Comparison of ENCODE assay signal across 1 cellular context in the genomic region with DNA sequence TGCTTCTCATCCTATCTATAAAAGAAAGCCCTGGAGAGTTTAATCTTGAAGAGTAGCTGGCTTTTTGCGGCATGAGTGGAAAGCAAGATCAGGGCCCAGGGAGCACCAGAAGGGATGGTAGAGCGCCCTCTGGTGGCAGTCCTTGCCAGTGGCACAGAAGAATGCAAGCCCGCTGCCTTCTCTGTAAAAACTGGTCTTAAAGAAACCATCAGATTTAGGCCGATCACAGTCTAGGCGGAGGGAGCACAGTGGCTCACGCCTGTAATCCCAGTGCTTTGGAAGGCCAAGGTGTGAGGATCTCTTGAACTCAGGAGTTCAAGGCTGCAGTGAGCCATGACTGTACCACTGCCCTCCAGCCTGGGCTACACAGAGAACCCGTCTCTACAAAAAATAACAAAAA.
TF ChIP-seq lines count a peak whose summit lies in the region.

No MANE protein-coding gene starts in this region.

TF ChIP-seq in GM12878, 131 proteins besides CTCF, POLR2A, EP300 and RAD21 (continued from another document and continues in another):
- TF ChIP-seq, protein P1, sequence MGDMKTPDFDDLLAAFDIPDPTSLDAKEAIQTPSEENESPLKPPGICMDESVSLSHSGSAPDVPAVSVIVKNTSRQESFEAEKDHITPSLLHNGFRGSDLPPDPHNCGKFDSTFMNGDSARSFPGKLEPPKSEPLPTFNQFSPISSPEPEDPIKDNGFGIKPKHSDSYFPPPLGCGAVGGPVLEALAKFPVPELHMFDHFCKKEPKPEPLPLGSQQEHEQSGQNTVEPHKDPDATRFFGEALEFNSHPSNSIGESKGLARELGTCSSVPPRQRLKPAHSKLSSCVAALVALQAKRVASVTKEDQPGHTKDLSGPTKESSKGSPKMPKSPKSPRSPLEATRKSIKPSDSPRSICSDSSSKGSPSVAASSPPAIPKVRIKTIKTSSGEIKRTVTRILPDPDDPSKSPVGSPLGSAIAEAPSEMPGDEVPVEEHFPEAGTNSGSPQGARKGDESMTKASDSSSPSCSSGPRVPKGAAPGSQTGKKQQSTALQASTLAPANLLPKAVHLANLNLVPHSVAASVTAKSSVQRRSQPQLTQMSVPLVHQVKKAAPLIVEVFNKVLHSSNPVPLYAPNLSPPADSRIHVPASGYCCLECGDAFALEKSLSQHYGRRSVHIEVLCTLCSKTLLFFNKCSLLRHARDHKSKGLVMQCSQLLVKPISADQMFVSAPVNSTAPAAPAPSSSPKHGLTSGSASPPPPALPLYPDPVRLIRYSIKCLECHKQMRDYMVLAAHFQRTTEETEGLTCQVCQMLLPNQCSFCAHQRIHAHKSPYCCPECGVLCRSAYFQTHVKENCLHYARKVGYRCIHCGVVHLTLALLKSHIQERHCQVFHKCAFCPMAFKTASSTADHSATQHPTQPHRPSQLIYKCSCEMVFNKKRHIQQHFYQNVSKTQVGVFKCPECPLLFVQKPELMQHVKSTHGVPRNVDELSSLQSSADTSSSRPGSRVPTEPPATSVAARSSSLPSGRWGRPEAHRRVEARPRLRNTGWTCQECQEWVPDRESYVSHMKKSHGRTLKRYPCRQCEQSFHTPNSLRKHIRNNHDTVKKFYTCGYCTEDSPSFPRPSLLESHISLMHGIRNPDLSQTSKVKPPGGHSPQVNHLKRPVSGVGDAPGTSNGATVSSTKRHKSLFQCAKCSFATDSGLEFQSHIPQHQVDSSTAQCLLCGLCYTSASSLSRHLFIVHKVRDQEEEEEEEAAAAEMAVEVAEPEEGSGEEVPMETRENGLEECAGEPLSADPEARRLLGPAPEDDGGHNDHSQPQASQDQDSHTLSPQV (IDR thresholded peaks at IDR 0.05): no peak
- no peak for TF ChIP-seq ETV6 (conservative IDR thresholded peaks at IDR 0.05 in 1 of 2, IDR thresholded peaks at IDR 0.05 in 1 of 2; ENCODE audit: borderline replicate concordance in 1 of 2, low read depth in 1 of 2)
- TF ChIP-seq, protein P2, sequence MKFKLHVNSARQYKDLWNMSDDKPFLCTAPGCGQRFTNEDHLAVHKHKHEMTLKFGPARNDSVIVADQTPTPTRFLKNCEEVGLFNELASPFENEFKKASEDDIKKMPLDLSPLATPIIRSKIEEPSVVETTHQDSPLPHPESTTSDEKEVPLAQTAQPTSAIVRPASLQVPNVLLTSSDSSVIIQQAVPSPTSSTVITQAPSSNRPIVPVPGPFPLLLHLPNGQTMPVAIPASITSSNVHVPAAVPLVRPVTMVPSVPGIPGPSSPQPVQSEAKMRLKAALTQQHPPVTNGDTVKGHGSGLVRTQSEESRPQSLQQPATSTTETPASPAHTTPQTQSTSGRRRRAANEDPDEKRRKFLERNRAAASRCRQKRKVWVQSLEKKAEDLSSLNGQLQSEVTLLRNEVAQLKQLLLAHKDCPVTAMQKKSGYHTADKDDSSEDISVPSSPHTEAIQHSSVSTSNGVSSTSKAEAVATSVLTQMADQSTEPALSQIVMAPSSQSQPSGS (IDR thresholded peaks at IDR 0.05; ENCODE audit: low read length): no peak
- peak; percentile 65; the same call in 1 of the 2 replicates for TF ChIP-seq ZNF207 (IDR thresholded peaks at IDR 0.05; ENCODE audit: borderline replicate concordance)
- peak; percentile 50; the same call in 1 of the 2 replicates for TF ChIP-seq NBN (IDR thresholded peaks at IDR 0.05)
- TF ChIP-seq, protein P3, sequence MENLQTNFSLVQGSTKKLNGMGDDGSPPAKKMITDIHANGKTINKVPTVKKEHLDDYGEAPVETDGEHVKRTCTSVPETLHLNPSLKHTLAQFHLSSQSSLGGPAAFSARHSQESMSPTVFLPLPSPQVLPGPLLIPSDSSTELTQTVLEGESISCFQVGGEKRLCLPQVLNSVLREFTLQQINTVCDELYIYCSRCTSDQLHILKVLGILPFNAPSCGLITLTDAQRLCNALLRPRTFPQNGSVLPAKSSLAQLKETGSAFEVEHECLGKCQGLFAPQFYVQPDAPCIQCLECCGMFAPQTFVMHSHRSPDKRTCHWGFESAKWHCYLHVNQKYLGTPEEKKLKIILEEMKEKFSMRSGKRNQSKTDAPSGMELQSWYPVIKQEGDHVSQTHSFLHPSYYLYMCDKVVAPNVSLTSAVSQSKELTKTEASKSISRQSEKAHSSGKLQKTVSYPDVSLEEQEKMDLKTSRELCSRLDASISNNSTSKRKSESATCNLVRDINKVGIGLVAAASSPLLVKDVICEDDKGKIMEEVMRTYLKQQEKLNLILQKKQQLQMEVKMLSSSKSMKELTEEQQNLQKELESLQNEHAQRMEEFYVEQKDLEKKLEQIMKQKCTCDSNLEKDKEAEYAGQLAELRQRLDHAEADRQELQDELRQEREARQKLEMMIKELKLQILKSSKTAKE (IDR thresholded peaks at IDR 0.05; ENCODE audit: low read depth, poor library complexity, severe bottlenecking): no peak
- TF ChIP-seq ZBED1 (IDR thresholded peaks at IDR 0.05; ENCODE audit: borderline replicate concordance): no peak
- TF ChIP-seq IKZF2 (IDR thresholded peaks at IDR 0.05): no peak
- TF ChIP-seq SMAD5 (IDR thresholded peaks at IDR 0.05; ENCODE audit: low read depth): no peak
- TF ChIP-seq TARDBP (IDR thresholded peaks at IDR 0.05; ENCODE audit: borderline replicate concordance): no peak
- TF ChIP-seq PAX5 (IDR thresholded peaks at IDR 0.05; ENCODE audit: borderline replicate concordance, low read depth, low read length): no peak
- peak; percentile 24 for TF ChIP-seq RELA (IDR thresholded peaks at IDR 0.05; ENCODE audit: borderline replicate concordance, partially characterized antibody)
- no peak for TF ChIP-seq HDAC2 (IDR thresholded peaks at IDR 0.05)
- TF ChIP-seq, protein P4, sequence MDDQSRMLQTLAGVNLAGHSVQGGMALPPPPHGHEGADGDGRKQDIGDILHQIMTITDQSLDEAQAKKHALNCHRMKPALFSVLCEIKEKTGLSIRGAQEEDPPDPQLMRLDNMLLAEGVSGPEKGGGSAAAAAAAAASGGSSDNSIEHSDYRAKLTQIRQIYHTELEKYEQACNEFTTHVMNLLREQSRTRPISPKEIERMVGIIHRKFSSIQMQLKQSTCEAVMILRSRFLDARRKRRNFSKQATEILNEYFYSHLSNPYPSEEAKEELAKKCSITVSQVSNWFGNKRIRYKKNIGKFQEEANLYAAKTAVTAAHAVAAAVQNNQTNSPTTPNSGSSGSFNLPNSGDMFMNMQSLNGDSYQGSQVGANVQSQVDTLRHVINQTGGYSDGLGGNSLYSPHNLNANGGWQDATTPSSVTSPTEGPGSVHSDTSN (IDR thresholded peaks at IDR 0.05; ENCODE audit: insufficient replicate concordance, low read depth, low read length): no peak
- TF ChIP-seq NR2F1 (conservative IDR thresholded peaks at IDR 0.05): no peak
- TF ChIP-seq KDM1A (IDR thresholded peaks at IDR 0.05; ENCODE audit: borderline replicate concordance): no peak
- TF ChIP-seq BACH1 (IDR thresholded peaks at IDR 0.05; ENCODE audit: borderline replicate concordance): no peak
- TF ChIP-seq NR2C1 (IDR thresholded peaks at IDR 0.05): no peak
- TF ChIP-seq FOXM1 (IDR thresholded peaks at IDR 0.05; ENCODE audit: low read depth, low read length): peak; percentile 36; the same call in 1 of the 2 replicates
- no peak for TF ChIP-seq NFXL1 (IDR thresholded peaks at IDR 0.05; ENCODE audit: borderline replicate concordance)
- TF ChIP-seq EZH2 (IDR thresholded peaks at IDR 0.05; ENCODE audit: borderline replicate concordance, control insufficient read depth, low read depth, low read length): no peak
- TF ChIP-seq, protein P5, sequence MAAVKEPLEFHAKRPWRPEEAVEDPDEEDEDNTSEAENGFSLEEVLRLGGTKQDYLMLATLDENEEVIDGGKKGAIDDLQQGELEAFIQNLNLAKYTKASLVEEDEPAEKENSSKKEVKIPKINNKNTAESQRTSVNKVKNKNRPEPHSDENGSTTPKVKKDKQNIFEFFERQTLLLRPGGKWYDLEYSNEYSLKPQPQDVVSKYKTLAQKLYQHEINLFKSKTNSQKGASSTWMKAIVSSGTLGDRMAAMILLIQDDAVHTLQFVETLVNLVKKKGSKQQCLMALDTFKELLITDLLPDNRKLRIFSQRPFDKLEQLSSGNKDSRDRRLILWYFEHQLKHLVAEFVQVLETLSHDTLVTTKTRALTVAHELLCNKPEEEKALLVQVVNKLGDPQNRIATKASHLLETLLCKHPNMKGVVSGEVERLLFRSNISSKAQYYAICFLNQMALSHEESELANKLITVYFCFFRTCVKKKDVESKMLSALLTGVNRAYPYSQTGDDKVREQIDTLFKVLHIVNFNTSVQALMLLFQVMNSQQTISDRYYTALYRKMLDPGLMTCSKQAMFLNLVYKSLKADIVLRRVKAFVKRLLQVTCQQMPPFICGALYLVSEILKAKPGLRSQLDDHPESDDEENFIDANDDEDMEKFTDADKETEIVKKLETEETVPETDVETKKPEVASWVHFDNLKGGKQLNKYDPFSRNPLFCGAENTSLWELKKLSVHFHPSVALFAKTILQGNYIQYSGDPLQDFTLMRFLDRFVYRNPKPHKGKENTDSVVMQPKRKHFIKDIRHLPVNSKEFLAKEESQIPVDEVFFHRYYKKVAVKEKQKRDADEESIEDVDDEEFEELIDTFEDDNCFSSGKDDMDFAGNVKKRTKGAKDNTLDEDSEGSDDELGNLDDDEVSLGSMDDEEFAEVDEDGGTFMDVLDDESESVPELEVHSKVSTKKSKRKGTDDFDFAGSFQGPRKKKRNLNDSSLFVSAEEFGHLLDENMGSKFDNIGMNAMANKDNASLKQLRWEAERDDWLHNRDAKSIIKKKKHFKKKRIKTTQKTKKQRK (IDR thresholded peaks at IDR 0.05; ENCODE audit: low read depth, low read length): no peak
- no peak for TF ChIP-seq SPI1 (IDR thresholded peaks at IDR 0.05; ENCODE audit: borderline replicate concordance, insufficient read depth, low read depth, low read length)
- no peak for TF ChIP-seq RFX5 (IDR thresholded peaks at IDR 0.05; ENCODE audit: low read depth, low read length)
- TF ChIP-seq RUNX3 (IDR thresholded peaks at IDR 0.05; ENCODE audit: low read length): peak; percentile 15; the same call in 1 of the 2 replicates
- TF ChIP-seq CEBPB (IDR thresholded peaks at IDR 0.05; ENCODE audit: borderline replicate concordance in 1 of 2, low read depth in 2 of 2, low read length in 2 of 2): no peak
- TF ChIP-seq JUND (IDR thresholded peaks at IDR 0.05; ENCODE audit: low read depth, low read length): no peak
- no peak for TF ChIP-seq CHD1 (IDR thresholded peaks at IDR 0.05; ENCODE audit: low read depth, low read length)
- no peak for TF ChIP-seq TCF12 (IDR thresholded peaks at IDR 0.05; ENCODE audit: low read depth, low read length)
- TF ChIP-seq MYB (IDR thresholded peaks at IDR 0.05; ENCODE audit: borderline replicate concordance, low read depth, low read length): no peak
- no peak for TF ChIP-seq NR2C2 (IDR thresholded peaks at IDR 0.05; ENCODE audit: borderline replicate concordance, control insufficient read depth, insufficient read length, low read depth)
- TF ChIP-seq POU2F2 (IDR thresholded peaks at IDR 0.05; ENCODE audit: borderline replicate concordance, low read depth, low read length): no peak
- TF ChIP-seq MYC (IDR thresholded peaks at IDR 0.05; ENCODE audit: insufficient read depth, insufficient read length, insufficient replicate concordance, low read length, severe bottlenecking): no peak
- TF ChIP-seq, protein P6, sequence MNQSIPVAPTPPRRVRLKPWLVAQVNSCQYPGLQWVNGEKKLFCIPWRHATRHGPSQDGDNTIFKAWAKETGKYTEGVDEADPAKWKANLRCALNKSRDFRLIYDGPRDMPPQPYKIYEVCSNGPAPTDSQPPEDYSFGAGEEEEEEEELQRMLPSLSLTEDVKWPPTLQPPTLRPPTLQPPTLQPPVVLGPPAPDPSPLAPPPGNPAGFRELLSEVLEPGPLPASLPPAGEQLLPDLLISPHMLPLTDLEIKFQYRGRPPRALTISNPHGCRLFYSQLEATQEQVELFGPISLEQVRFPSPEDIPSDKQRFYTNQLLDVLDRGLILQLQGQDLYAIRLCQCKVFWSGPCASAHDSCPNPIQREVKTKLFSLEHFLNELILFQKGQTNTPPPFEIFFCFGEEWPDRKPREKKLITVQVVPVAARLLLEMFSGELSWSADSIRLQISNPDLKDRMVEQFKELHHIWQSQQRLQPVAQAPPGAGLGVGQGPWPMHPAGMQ (IDR thresholded peaks at IDR 0.05; ENCODE audit: borderline replicate concordance): no peak
- no peak for TF ChIP-seq YBX1 (IDR thresholded peaks at IDR 0.05)
- no peak for TF ChIP-seq ESRRA (IDR thresholded peaks at IDR 0.05; ENCODE audit: low read length)
- peak; percentile 96 for TF ChIP-seq SMC3 (IDR thresholded peaks at IDR 0.05; ENCODE audit: borderline replicate concordance, low read length)
- 0 out of 2 replicates have a peak, but pooled peaks have one; percentile 37 for TF ChIP-seq SMARCA5 (IDR thresholded peaks at IDR 0.05)
- TF ChIP-seq RB1 (IDR thresholded peaks at IDR 0.05; ENCODE audit: borderline replicate concordance): peak; percentile 79; the same call in 1 of the 2 replicates
- TF ChIP-seq, protein P7, sequence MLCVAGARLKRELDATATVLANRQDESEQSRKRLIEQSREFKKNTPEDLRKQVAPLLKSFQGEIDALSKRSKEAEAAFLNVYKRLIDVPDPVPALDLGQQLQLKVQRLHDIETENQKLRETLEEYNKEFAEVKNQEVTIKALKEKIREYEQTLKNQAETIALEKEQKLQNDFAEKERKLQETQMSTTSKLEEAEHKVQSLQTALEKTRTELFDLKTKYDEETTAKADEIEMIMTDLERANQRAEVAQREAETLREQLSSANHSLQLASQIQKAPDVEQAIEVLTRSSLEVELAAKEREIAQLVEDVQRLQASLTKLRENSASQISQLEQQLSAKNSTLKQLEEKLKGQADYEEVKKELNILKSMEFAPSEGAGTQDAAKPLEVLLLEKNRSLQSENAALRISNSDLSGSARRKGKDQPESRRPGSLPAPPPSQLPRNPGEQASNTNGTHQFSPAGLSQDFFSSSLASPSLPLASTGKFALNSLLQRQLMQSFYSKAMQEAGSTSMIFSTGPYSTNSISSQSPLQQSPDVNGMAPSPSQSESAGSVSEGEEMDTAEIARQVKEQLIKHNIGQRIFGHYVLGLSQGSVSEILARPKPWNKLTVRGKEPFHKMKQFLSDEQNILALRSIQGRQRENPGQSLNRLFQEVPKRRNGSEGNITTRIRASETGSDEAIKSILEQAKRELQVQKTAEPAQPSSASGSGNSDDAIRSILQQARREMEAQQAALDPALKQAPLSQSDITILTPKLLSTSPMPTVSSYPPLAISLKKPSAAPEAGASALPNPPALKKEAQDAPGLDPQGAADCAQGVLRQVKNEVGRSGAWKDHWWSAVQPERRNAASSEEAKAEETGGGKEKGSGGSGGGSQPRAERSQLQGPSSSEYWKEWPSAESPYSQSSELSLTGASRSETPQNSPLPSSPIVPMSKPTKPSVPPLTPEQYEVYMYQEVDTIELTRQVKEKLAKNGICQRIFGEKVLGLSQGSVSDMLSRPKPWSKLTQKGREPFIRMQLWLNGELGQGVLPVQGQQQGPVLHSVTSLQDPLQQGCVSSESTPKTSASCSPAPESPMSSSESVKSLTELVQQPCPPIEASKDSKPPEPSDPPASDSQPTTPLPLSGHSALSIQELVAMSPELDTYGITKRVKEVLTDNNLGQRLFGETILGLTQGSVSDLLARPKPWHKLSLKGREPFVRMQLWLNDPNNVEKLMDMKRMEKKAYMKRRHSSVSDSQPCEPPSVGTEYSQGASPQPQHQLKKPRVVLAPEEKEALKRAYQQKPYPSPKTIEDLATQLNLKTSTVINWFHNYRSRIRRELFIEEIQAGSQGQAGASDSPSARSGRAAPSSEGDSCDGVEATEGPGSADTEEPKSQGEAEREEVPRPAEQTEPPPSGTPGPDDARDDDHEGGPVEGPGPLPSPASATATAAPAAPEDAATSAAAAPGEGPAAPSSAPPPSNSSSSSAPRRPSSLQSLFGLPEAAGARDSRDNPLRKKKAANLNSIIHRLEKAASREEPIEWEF (IDR thresholded peaks at IDR 0.05; ENCODE audit: insufficient replicate concordance, low read depth, low read length): no peak
